Comparison of ENCODE assay signal across 19 cellular contexts in genomic region chr13:104691765-104692164, GRCh38.
"Had no signal": no experiment of that assay in that cellular context is flagged by ENCODE, and none has a peak within 500 bp of the region (broad histone marks: within the 10 kb centered on the region; RNA-seq: fewer than 3 reads in every experiment).

No MANE protein-coding gene starts in this region.

- H3K27me3 Mint-ChIP-seq: stimulated activated naive B cell treated with anti-CD40 and anti-IgM and Interleukin-4, amounts not matched to agents 10 μg/mL and 1 μg/mL and 100 μg/mL, for 72 hours; stimulated activated naive CD8-positive, alpha-beta T cell treated with anti-CD3 and anti-CD28 coated beads, Interleukin-15, amount 100 ng/mL, for 72 hours had no signal

- H3K4me3 ChIP-seq: coronary artery, dorsolateral prefrontal cortex, mucosa of descending colon, right atrium auricular region, sigmoid colon, skin epidermis, thoracic aorta had no signal

- H3K36me3 Mint-ChIP-seq: naive thymus-derived CD8-positive, alpha-beta T cell; stimulated activated naive B cell treated with anti-CD40 and anti-IgM and Interleukin-4, amounts not matched to agents 10 μg/mL and 1 μg/mL and 100 μg/mL, for 72 hours had no signal

- H3K27ac ChIP-seq: coronary artery, dorsolateral prefrontal cortex, neutrophil, right atrium auricular region, sigmoid colon, skin epidermis, thoracic aorta had no signal

- H3K4me1 ChIP-seq: right atrium auricular region, sigmoid colon had no signal

- H3K27ac Mint-ChIP-seq: naive thymus-derived CD8-positive, alpha-beta T cell; stimulated activated naive B cell treated with anti-CD40 and anti-IgM and Interleukin-4, amounts not matched to agents 10 μg/mL and 1 μg/mL and 100 μg/mL, for 72 hours; stimulated activated naive CD8-positive, alpha-beta T cell treated with anti-CD3 and anti-CD28 coated beads, Interleukin-15, amount 100 ng/mL, for 72 hours had no signal

- H3K4me3 Mint-ChIP-seq: naive thymus-derived CD8-positive, alpha-beta T cell; stimulated activated naive B cell treated with anti-CD40 and anti-IgM and Interleukin-4, amounts not matched to agents 10 μg/mL and 1 μg/mL and 100 μg/mL, for 72 hours; stimulated activated naive CD8-positive, alpha-beta T cell treated with anti-CD3 and anti-CD28 coated beads, Interleukin-15, amount 100 ng/mL, for 72 hours had no signal

- H3K4me1 Mint-ChIP-seq: naive thymus-derived CD8-positive, alpha-beta T cell; stimulated activated naive B cell treated with anti-CD40 and anti-IgM and Interleukin-4, amounts not matched to agents 10 μg/mL and 1 μg/mL and 100 μg/mL, for 72 hours; stimulated activated naive CD8-positive, alpha-beta T cell treated with anti-CD3 and anti-CD28 coated beads, Interleukin-15, amount 100 ng/mL, for 72 hours had no signal

- ATAC-seq: mucosa of descending colon; naive thymus-derived CD8-positive, alpha-beta T cell; stimulated activated naive B cell treated with anti-CD40 and anti-IgM and Interleukin-4, amounts not matched to agents 10 μg/mL and 1 μg/mL and 100 μg/mL, for 72 hours; stimulated activated naive CD8-positive, alpha-beta T cell treated with anti-CD3 and anti-CD28 coated beads, Interleukin-15, amount 100 ng/mL, for 72 hours had no signal

- H3K36me3 ChIP-seq: neutrophil, right atrium auricular region, sigmoid colon, thoracic aorta had no signal

- H3K27me3 ChIP-seq: dorsolateral prefrontal cortex, neutrophil, right atrium auricular region, sigmoid colon had no signal

- DNase-seq: dorsolateral prefrontal cortex; effector CD8-positive, alpha-beta T cell; foreskin melanocyte; head of caudate nucleus; hippocampal formation; mucosa of descending colon; naive thymus-derived CD8-positive, alpha-beta T cell; posterior cingulate gyrus; sigmoid colon; stimulated activated CD4-positive, alpha-beta T cell treated with anti-CD3 and anti-CD28 coated beads, Interleukin-2, amount 100 ng/mL, for 24 hours; stimulated activated CD4-positive, alpha-beta T cell treated with anti-CD3 and anti-CD28 coated beads, Interleukin-4, amount 100 ng/mL, for 4 hours; stimulated activated naive B cell treated with anti-CD40 and anti-IgM and Interleukin-4, amounts not matched to agents 10 μg/mL and 1 μg/mL and 100 μg/mL, for 72 hours; stimulated activated naive CD8-positive, alpha-beta T cell treated with anti-CD3 and anti-CD28 coated beads, Interleukin-15, amount 100 ng/mL, for 72 hours; trophoblast cell had no signal

- H3K9me3 Mint-ChIP-seq: stimulated activated naive CD8-positive, alpha-beta T cell treated with anti-CD3 and anti-CD28 coated beads, Interleukin-15, amount 100 ng/mL, for 72 hours had no signal
